ENCODE assay signal across 2 cellular contexts in genomic region chr15:85667491-85668424, GRCh38.
TF ChIP-seq lines count a peak whose summit lies in the region.

No MANE protein-coding gene starts in this region.

TF ChIP-seq in SK-N-SH, 30 proteins besides CTCF, POLR2A, EP300 and RAD21 (continued from another document):
- TF ChIP-seq NFIC (IDR thresholded peaks at IDR 0.05; ENCODE audit: borderline replicate concordance): 0 out of 2 replicates have a peak, but pooled peaks have one; percentile 22
- TF ChIP-seq ZBTB33 (IDR thresholded peaks at IDR 0.05; ENCODE audit: borderline replicate concordance, low read depth): peak; percentile 36; the same call in 1 of the 2 replicates
- no peak for TF ChIP-seq MXI1 (IDR thresholded peaks at IDR 0.05; ENCODE audit: low read depth, low read length)
- TF ChIP-seq EZH2phosphoT487 (IDR thresholded peaks at IDR 0.05; ENCODE audit: borderline replicate concordance, low read depth): no peak
- no peak for TF ChIP-seq SMC3 (IDR thresholded peaks at IDR 0.05; ENCODE audit: low read depth, low read length)
- peak; percentile 91 for TF ChIP-seq FOSL2 (IDR thresholded peaks at IDR 0.05; ENCODE audit: borderline replicate concordance, low read depth)
- TF ChIP-seq FOXM1 (IDR thresholded peaks at IDR 0.05; ENCODE audit: low read depth): peak; percentile 78; the same call in 1 of the 2 replicates
- no peak for TF ChIP-seq TAF1 (IDR thresholded peaks at IDR 0.05; ENCODE audit: borderline replicate concordance, low read depth, low read length)
- TF ChIP-seq POLR2AphosphoS5 (IDR thresholded peaks at IDR 0.05; ENCODE audit: low read depth, low read length): peak; percentile 11; the same call in 1 of the 2 replicates
- TF ChIP-seq GATA2 (CRISPR knock-in tag; IDR thresholded peaks at IDR 0.05): no peak
- TF ChIP-seq ELF1 (IDR thresholded peaks at IDR 0.05): peak; percentile 62
- no peak for TF ChIP-seq RFX5 (IDR thresholded peaks at IDR 0.05; ENCODE audit: low read length)
- TF ChIP-seq USF1 (IDR thresholded peaks at IDR 0.05; ENCODE audit: borderline replicate concordance, low read depth): no peak
- peak; percentile 84 for TF ChIP-seq JUND (IDR thresholded peaks at IDR 0.05)
- TF ChIP-seq RXRA (IDR thresholded peaks at IDR 0.05; ENCODE audit: borderline replicate concordance, low read depth): peak; percentile 23; the same call in 1 of the 2 replicates
- TF ChIP-seq TCF12 (IDR thresholded peaks at IDR 0.05): peak; percentile 81
- TF ChIP-seq NRF1 (IDR thresholded peaks at IDR 0.05; ENCODE audit: low read depth, low read length): no peak
- no peak for TF ChIP-seq REST (IDR thresholded peaks at IDR 0.05; ENCODE audit: low read depth, low read length)
- TF ChIP-seq PBX3 (IDR thresholded peaks at IDR 0.05): peak; percentile 92
- no peak for TF ChIP-seq GABPA (IDR thresholded peaks at IDR 0.05; ENCODE audit: low read depth)
- no peak for TF ChIP-seq SIN3A (IDR thresholded peaks at IDR 0.05; ENCODE audit: borderline replicate concordance, low read depth, low read length)
- no peak for TF ChIP-seq TEAD4 (IDR thresholded peaks at IDR 0.05; ENCODE audit: borderline replicate concordance, insufficient read depth)
- TF ChIP-seq YY1 (IDR thresholded peaks at IDR 0.05; ENCODE audit: low read depth): no peak
- no peak for TF ChIP-seq USF2 (IDR thresholded peaks at IDR 0.05; ENCODE audit: borderline replicate concordance, low read depth, low read length)
- no peak for TF ChIP-seq CHD2 (IDR thresholded peaks at IDR 0.05; ENCODE audit: low read length, partially characterized antibody)
TF ChIP-seq in SK-N-SH: peak in this region for 11.

TF ChIP-seq in HepG2, 621 proteins besides CTCF, POLR2A, EP300 and RAD21 (continued from another document):
- peak; percentile 64 for TF ChIP-seq SKI (IDR thresholded peaks at IDR 0.05; ENCODE audit: partially characterized antibody)
- TF ChIP-seq ZNF629 (CRISPR knock-in tag; conservative IDR thresholded peaks at IDR 0.05): no peak
- TF ChIP-seq ZNF720 (CRISPR knock-in tag; IDR thresholded peaks at IDR 0.05): no peak
- TF ChIP-seq CENPT (CRISPR knock-in tag; IDR thresholded peaks at IDR 0.05; ENCODE audit: low read depth): no peak
- TF ChIP-seq NFRKB (IDR thresholded peaks at IDR 0.05): no peak
- TF ChIP-seq HNF4A (CRISPR knock-in tag; IDR thresholded peaks at IDR 0.05): no peak
- no peak for TF ChIP-seq POGZ (CRISPR knock-in tag; IDR thresholded peaks at IDR 0.05)
- TF ChIP-seq ZNF367 (CRISPR knock-in tag; IDR thresholded peaks at IDR 0.05; ENCODE audit: borderline replicate concordance): no peak
- TF ChIP-seq ZZZ3 (CRISPR knock-in tag; IDR thresholded peaks at IDR 0.05; ENCODE audit: borderline replicate concordance): no peak
- TF ChIP-seq ZNF10 (CRISPR knock-in tag; IDR thresholded peaks at IDR 0.05; ENCODE audit: borderline replicate concordance, low read depth): no peak
- no peak for TF ChIP-seq HOXA9 (CRISPR knock-in tag; IDR thresholded peaks at IDR 0.05; ENCODE audit: borderline replicate concordance)
- no peak for TF ChIP-seq ZNF432 (CRISPR knock-in tag; IDR thresholded peaks at IDR 0.05; ENCODE audit: borderline replicate concordance)
- no peak for TF ChIP-seq ZFY (CRISPR knock-in tag; IDR thresholded peaks at IDR 0.05)
- no peak for TF ChIP-seq MIER2 (CRISPR knock-in tag; IDR thresholded peaks at IDR 0.05)
- TF ChIP-seq ZMYM3 (CRISPR knock-in tag; IDR thresholded peaks at IDR 0.05): no peak
- no peak for TF ChIP-seq MEIS1 (CRISPR knock-in tag; IDR thresholded peaks at IDR 0.05; ENCODE audit: borderline replicate concordance)
- no peak for TF ChIP-seq ZFP82 (CRISPR knock-in tag; IDR thresholded peaks at IDR 0.05; ENCODE audit: borderline replicate concordance)
- TF ChIP-seq ELF3 (CRISPR knock-in tag; IDR thresholded peaks at IDR 0.05): peak; percentile 26; the same call in 1 of the 2 replicates
- TF ChIP-seq RFX1 (IDR thresholded peaks at IDR 0.05): peak; percentile 73
- TF ChIP-seq GLMP (CRISPR knock-in tag; IDR thresholded peaks at IDR 0.05; ENCODE audit: borderline replicate concordance): no peak
- no peak for TF ChIP-seq ZNF33A (CRISPR knock-in tag; IDR thresholded peaks at IDR 0.05; ENCODE audit: borderline replicate concordance)
- no peak for TF ChIP-seq ZSCAN20 (CRISPR knock-in tag; IDR thresholded peaks at IDR 0.05; ENCODE audit: borderline replicate concordance)
- no peak for TF ChIP-seq RBM39 (IDR thresholded peaks at IDR 0.05; ENCODE audit: low read depth, low read length, poor library complexity, severe bottlenecking)
- TF ChIP-seq PLSCR1 (CRISPR knock-in tag; IDR thresholded peaks at IDR 0.05; ENCODE audit: borderline replicate concordance): no peak
- TF ChIP-seq ESRRA (CRISPR knock-in tag; IDR thresholded peaks at IDR 0.05; ENCODE audit: low read depth): no peak
- TF ChIP-seq GABPA (IDR thresholded peaks at IDR 0.05; ENCODE audit: low read depth, low read length): no peak
- 0 out of 2 replicates have a peak, but pooled peaks have one; percentile 11 for TF ChIP-seq GABPA (CRISPR knock-in tag; IDR thresholded peaks at IDR 0.05; ENCODE audit: low read depth)
- TF ChIP-seq TFE3 (CRISPR knock-in tag; IDR thresholded peaks at IDR 0.05): no peak
- no peak for TF ChIP-seq ZNF207 (IDR thresholded peaks at IDR 0.05; ENCODE audit: borderline replicate concordance)
- TF ChIP-seq RFXANK (CRISPR knock-in tag; IDR thresholded peaks at IDR 0.05): no peak
- TF ChIP-seq ZNF34 (CRISPR knock-in tag; IDR thresholded peaks at IDR 0.05; ENCODE audit: borderline replicate concordance): no peak
- no peak for TF ChIP-seq GPBP1L1 (CRISPR knock-in tag; IDR thresholded peaks at IDR 0.05)
- TF ChIP-seq GPN1 (CRISPR knock-in tag; IDR thresholded peaks at IDR 0.05; ENCODE audit: borderline replicate concordance): no peak
- TF ChIP-seq ZBTB40 (IDR thresholded peaks at IDR 0.05): no peak
- no peak for TF ChIP-seq ZBTB40 (CRISPR knock-in tag; IDR thresholded peaks at IDR 0.05)
- no peak for TF ChIP-seq ZNF577 (CRISPR knock-in tag; IDR thresholded peaks at IDR 0.05; ENCODE audit: borderline replicate concordance, low read depth)
- TF ChIP-seq ARID3A (IDR thresholded peaks at IDR 0.05; ENCODE audit: low read depth, low read length): 0 out of 2 replicates have a peak, but pooled peaks have one; percentile 27
- TF ChIP-seq CREB1 (IDR thresholded peaks at IDR 0.05): no peak
- TF ChIP-seq CREB1 (CRISPR knock-in tag; IDR thresholded peaks at IDR 0.05): no peak
- no peak for TF ChIP-seq SMARCE1 (IDR thresholded peaks at IDR 0.05; ENCODE audit: borderline replicate concordance)
- no peak for TF ChIP-seq CREM (IDR thresholded peaks at IDR 0.05)
- TF ChIP-seq CREM (CRISPR knock-in tag; IDR thresholded peaks at IDR 0.05): no peak
